In genomic region chr1:205582046-205582445, GRCh38 we compare ENCODE assay signal across 19 cellular contexts. TPM values are rescaled to one million over a fixed set of nuclear protein-coding genes. Genes with fewer than 3 reads are reported as not detected.
DNase-seq lines count a peak whose midpoint lies in the region; ATAC-seq and TF ChIP-seq lines count a peak whose summit lies in the region.
"Had no signal": no experiment of that assay in that cellular context is flagged by ENCODE, and none has a peak within 500 bp of the region (broad histone marks: within the 10 kb centered on the region; RNA-seq: fewer than 3 reads in every experiment).

No MANE protein-coding gene starts in this region.

- ATAC-seq in heart left ventricle: peak in 2 of 4 donors; percentile 22 to 56
- no peak for ATAC-seq in right cardiac atrium
- ATAC-seq in body of pancreas: peak; percentile 7
- no peak for ATAC-seq in natural killer cell treated with Interleukin-12 subunit alpha and Interleukin-12 subunit beta and Interleukin-15 and Interleukin-18, amount 100 ng/mL, for 72 hours
- ATAC-seq: GM23338 had no signal

- H3K27ac ChIP-seq in heart left ventricle: peak overlapping the region in 8 of 12 donors; percentile 8 to 71 (median 55)
- H3K27ac ChIP-seq in right cardiac atrium (ENCODE audit: low read length): no peak overlapping the region
- peak overlapping the region in 2 of 4 donors; percentile 62 to 67 for H3K27ac ChIP-seq in body of pancreas
- peak overlapping the region; percentile 67 to 85 (median 71) for H3K27ac ChIP-seq in transverse colon
- H3K27ac ChIP-seq: brain microvascular endothelial cell, epithelial cell of prostate had no signal

- no peaks in the 10 kb centered on the region for H3K36me3 Mint-ChIP-seq in natural killer cell treated with Interleukin-12 subunit alpha and Interleukin-12 subunit beta and Interleukin-15 and Interleukin-18, amount 100 ng/mL, for 72 hours
- H3K36me3 Mint-ChIP-seq: activated naive CD4-positive, alpha-beta T cell treated with anti-CD3 and anti-CD28 coated beads, Interleukin-2, amount 50 U/mL, for 24 hours; natural killer cell had no signal

- no peak for TF ChIP-seq CTCF in heart left ventricle (IDR thresholded peaks at IDR 0.05)
- TF ChIP-seq CTCF in body of pancreas (IDR thresholded peaks at IDR 0.05): no peak
- no peak for TF ChIP-seq CTCF in transverse colon (IDR thresholded peaks at IDR 0.05)

- no peak overlapping the region for H3K27ac Mint-ChIP-seq in natural killer cell treated with Interleukin-12 subunit alpha and Interleukin-12 subunit beta and Interleukin-15 and Interleukin-18, amount 100 ng/mL, for 72 hours
- H3K27ac Mint-ChIP-seq: activated naive CD4-positive, alpha-beta T cell treated with anti-CD3 and anti-CD28 coated beads, Interleukin-2, amount 50 U/mL, for 24 hours; GM23338; natural killer cell had no signal

- H3K27me3 Mint-ChIP-seq in natural killer cell treated with Interleukin-12 subunit alpha and Interleukin-12 subunit beta and Interleukin-15 and Interleukin-18, amount 100 ng/mL, for 72 hours: peaks cover 8 to 9% of the 10 kb centered on the region in 2 donors

- H3K4me3 Mint-ChIP-seq in natural killer cell treated with Interleukin-12 subunit alpha and Interleukin-12 subunit beta and Interleukin-15 and Interleukin-18, amount 100 ng/mL, for 72 hours: no peak overlapping the region
- H3K4me3 Mint-ChIP-seq: activated naive CD4-positive, alpha-beta T cell treated with anti-CD3 and anti-CD28 coated beads, Interleukin-2, amount 50 U/mL, for 24 hours; activated T-cell treated with anti-CD3 and anti-CD28 coated beads, Interleukin-2, amount 50 U/mL, for 4 hours; GM23338; natural killer cell had no signal

- in situ Hi-C loops in transverse colon (cut with MboI; ENCODE audit: low pct_ligation_motif_present in 1 of 4, low pct_unique_long_range_greater_than_20kb in 1 of 4, low sequenced_read_pairs in 3 of 4): no loop called here

- TF ChIP-seq POLR2A in heart left ventricle (IDR thresholded peaks at IDR 0.05) (no peak), body of pancreas (IDR thresholded peaks at IDR 0.05) (no peak), transverse colon (IDR thresholded peaks at IDR 0.05) (no peak)

- H3K9me3 ChIP-seq in heart left ventricle (no peaks in the 10 kb centered on the region), right cardiac atrium (ENCODE audit: control insufficient read depth, low read length) (no peaks in the 10 kb centered on the region), body of pancreas (no peaks in the 10 kb centered on the region), transverse colon (no peaks in the 10 kb centered on the region)

- no peaks in the 10 kb centered on the region for H3K36me3 ChIP-seq in heart left ventricle
- H3K36me3 ChIP-seq in body of pancreas (replicated peaks in 1 of 2; ENCODE audit: insufficient read depth in 1 of 2, low read depth in 2 of 2): no peaks in the 10 kb centered on the region
- no peaks in the 10 kb centered on the region for H3K36me3 ChIP-seq in transverse colon
- H3K36me3 ChIP-seq: brain microvascular endothelial cell had no signal

- no peaks in the 10 kb centered on the region for H3K4me1 Mint-ChIP-seq in natural killer cell treated with Interleukin-12 subunit alpha and Interleukin-12 subunit beta and Interleukin-15 and Interleukin-18, amount 100 ng/mL, for 72 hours (ENCODE audit: low read depth in 2 of 2)
- H3K4me1 Mint-ChIP-seq: natural killer cell had no signal

- DNase-seq in heart left ventricle (no peak), right cardiac atrium (no peak), body of pancreas (peak in 1 of 4 donors; percentile 8), mesenteric fat pad (ENCODE audit: low spot score) (peak; percentile 49), transverse colon (no peak), NCI-H524 treated with DMSO at 0.1 percent for 48 hours (lab: John Stamatoyannopoulos, UW) (no peak), NCI-H2081 treated with DMSO at 0.1 percent for 48 hours (lab: John Stamatoyannopoulos, UW) (no peak)
- no peak for DNase-seq in natural killer cell treated with Interleukin-12 subunit alpha and Interleukin-12 subunit beta and Interleukin-15 and Interleukin-18, amount 100 ng/mL, for 72 hours (ENCODE audit: low spot score)
- DNase-seq: ACHN; activated T-cell treated with anti-CD3 and anti-CD28 coated beads, Interleukin-2, amount 50 U/mL, for 4 hours; brain microvascular endothelial cell; DND-41; natural killer cell; NCI-H187 treated with DMSO at 0.1 percent for 48 hours; NK-92 treated with Interleukin-12 subunit alpha and Interleukin-12 subunit beta, amount 100 ng/mL, for 24 hours; SW 1271 had no signal

- H3K27me3 ChIP-seq in heart left ventricle: peaks cover 0 to 23% (median 0%) of the 10 kb centered on the region in 9 donors
- no peaks in the 10 kb centered on the region for H3K27me3 ChIP-seq in right cardiac atrium (ENCODE audit: control insufficient read depth, insufficient read depth)
- no peaks in the 10 kb centered on the region for H3K27me3 ChIP-seq in body of pancreas
- H3K27me3 ChIP-seq in transverse colon: no peaks in the 10 kb centered on the region

- H3K4me3 ChIP-seq in heart left ventricle (no peak overlapping the region), right cardiac atrium (ENCODE audit: low read length) (no peak overlapping the region), body of pancreas (no peak overlapping the region), transverse colon (no peak overlapping the region)
- H3K4me3 ChIP-seq: GM23338 had no signal

- H3K9me3 Mint-ChIP-seq in natural killer cell treated with Interleukin-12 subunit alpha and Interleukin-12 subunit beta and Interleukin-15 and Interleukin-18, amount 100 ng/mL, for 72 hours: no peaks in the 10 kb centered on the region
- H3K9me3 Mint-ChIP-seq: activated naive CD4-positive, alpha-beta T cell treated with anti-CD3 and anti-CD28 coated beads, Interleukin-2, amount 50 U/mL, for 24 hours; activated T-cell treated with anti-CD3 and anti-CD28 coated beads, Interleukin-2, amount 50 U/mL, for 4 hours; GM23338; natural killer cell had no signal

- WGBS in heart left ventricle, 4 donors: 59 to 75% (median 62%) methylated on average over 10 to 11 of the region's 11 CpGs
- 59% methylated on average over 11 of the region's 11 CpGs for WGBS in right cardiac atrium
- 68 to 76% methylated on average over 11 of the region's 11 CpGs for WGBS in body of pancreas, 2 donors
- 32 to 51% methylated on average over 3 to 11 of the region's 11 CpGs for WGBS in transverse colon (ENCODE audit: low coverage in 1 of 2), 2 donors

- no peak for TF ChIP-seq EP300 in transverse colon (IDR thresholded peaks at IDR 0.05; ENCODE audit: low read depth)

- intact Hi-C loops in heart left ventricle (cut with DNase I) (loop anchor here in 5 of 10 donors (5.0 kb wide), 4 partner anchors 40 to 55 kb away; no protein-coding TSS in a partner anchor), right cardiac atrium (cut with DNase I) (no loop called here), body of pancreas (cut with DNase I) (no loop called here), transverse colon (cut with DNase I; ENCODE audit: low total_unique reads) (loop anchor here (10.0 kb wide), 1 partner anchor 53 kb away; the partner anchor contains the start of gene ELK4)

- H3K4me1 ChIP-seq in heart left ventricle (peaks cover 0 to 17% (median 12%) of the 10 kb centered on the region in 12 donors), right cardiac atrium (ENCODE audit: control insufficient read depth, insufficient read depth, low read length) (no peaks in the 10 kb centered on the region), body of pancreas (peaks cover 34% of the 10 kb centered on the region), transverse colon (peaks cover 11 to 34% (median 24%) of the 10 kb centered on the region in 4 donors)

RNA-seq across cellular contexts. Expression of gene ELK4, which starts 49.8 kb away (rescaled TPM):
- total RNA-seq in heart left ventricle (10 to 100 TPM; 18.5 to 54.9 (median 36.5) TPM), right cardiac atrium (10 to 100 TPM; 39.7 to 45.0 (median 43.2) TPM), body of pancreas (10 to 100 TPM; 16.6 to 17.8 TPM), mesenteric fat pad (70.2 TPM), transverse colon (10 to 100 TPM; 16.0 to 24.1 (median 19.7) TPM)
- polyA plus RNA-seq in heart left ventricle (10 to 100 TPM in 1 of 2 donors, 1 to 10 TPM in 1; 5.0 to 11.3 TPM), right cardiac atrium (6.3 TPM)
- total RNA-seq in natural killer cell treated with Interleukin-12 subunit alpha and Interleukin-12 subunit beta and Interleukin-15 and Interleukin-18, amount 100 ng/mL, for 72 hours: 10 to 100 TPM; 78.7 to 97.8 TPM
